ENCODE assay signal across 11 cellular contexts in the genomic region with DNA sequence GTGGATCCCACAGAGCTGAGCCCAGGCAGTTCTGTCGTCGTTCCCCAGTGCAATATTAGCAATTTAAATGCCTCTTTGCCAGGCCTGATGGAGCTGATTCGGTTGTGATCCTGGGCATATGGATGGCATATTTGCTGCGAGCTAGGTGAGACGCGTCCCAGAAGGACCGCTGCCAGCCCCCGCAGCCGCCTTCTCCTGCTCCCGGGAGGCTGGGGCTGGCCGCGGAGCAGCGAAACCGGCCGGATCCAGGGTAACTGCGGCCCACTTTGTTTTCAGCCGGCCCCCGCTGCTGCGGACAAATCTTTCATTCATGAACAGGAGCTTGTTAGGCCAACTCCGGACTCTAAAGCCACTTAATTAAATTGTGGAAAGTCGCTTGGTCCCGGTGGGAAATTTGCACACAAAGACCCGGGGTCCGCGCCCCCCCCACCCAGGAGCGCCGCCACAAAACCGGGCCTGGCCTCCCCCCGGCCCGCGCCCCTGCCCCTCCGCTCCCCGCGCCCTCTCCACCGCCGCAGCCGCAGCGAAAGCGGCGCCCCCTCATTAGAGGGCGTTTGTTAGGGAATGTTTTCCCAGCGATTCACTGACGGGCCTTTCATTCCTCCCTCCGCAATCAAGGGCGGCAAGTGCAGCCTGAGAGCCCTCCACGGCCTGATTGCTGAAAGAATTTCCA.
DNase-seq lines count a peak whose midpoint lies in the region; ATAC-seq and TF ChIP-seq lines count a peak whose summit lies in the region.
"Had no signal": no experiment of that assay in that cellular context is flagged by ENCODE, and none has a peak within 500 bp of the region (broad histone marks: within the 10 kb centered on the region; RNA-seq: fewer than 3 reads in every experiment).

No MANE protein-coding gene starts in this region.

- no peaks in the 10 kb centered on the region for H3K27me3 Mint-ChIP-seq in memory B cell
- H3K27me3 Mint-ChIP-seq in activated T-cell treated with anti-CD3 and anti-CD28 coated beads, Interleukin-2, amount 50 U/mL, for 72 hours (ENCODE audit: low read depth), result peaks cover 62% of the 10 kb centered on the region

- H3K4me3 ChIP-seq in heart left ventricle (peak overlapping the region in 10 of 12 donors; percentile 14 to 47 (median 36)), thymus (ENCODE audit: low read length) (peak overlapping the region; percentile 34)
- H3K4me3 ChIP-seq: GM23248 had no signal

- peaks cover 10% of the 10 kb centered on the region for H3K9me3 Mint-ChIP-seq in memory B cell
- H3K9me3 Mint-ChIP-seq in activated T-cell treated with anti-CD3 and anti-CD28 coated beads, Interleukin-2, amount 50 U/mL, for 72 hours, result peaks cover 0 to 4% of the 10 kb centered on the region in 2 donors

- no peak for TF ChIP-seq CTCF in heart left ventricle (IDR thresholded peaks at IDR 0.05)

- H3K36me3 Mint-ChIP-seq in memory B cell, result peaks cover 12% of the 10 kb centered on the region
- no peaks in the 10 kb centered on the region for H3K36me3 Mint-ChIP-seq in activated T-cell treated with anti-CD3 and anti-CD28 coated beads, Interleukin-2, amount 50 U/mL, for 72 hours (ENCODE audit: insufficient read depth in 2 of 2)
- H3K36me3 Mint-ChIP-seq: activated CD4-positive, alpha-beta memory T cell treated with anti-CD3 and anti-CD28 coated beads for 36 hours had no signal

- peaks cover 0 to 7% (median 0%) of the 10 kb centered on the region in 12 donors for H3K4me1 ChIP-seq in heart left ventricle
- H3K4me1 ChIP-seq in thymus (ENCODE audit: control insufficient read depth, insufficient read depth, low read length), result no peaks in the 10 kb centered on the region

- DNase-seq in heart left ventricle (no peak), Right ventricle myocardium inferior (ENCODE audit: missing footprints) (no peak), cerebellum (ENCODE audit: low spot score) (peak; percentile 4), memory B cell (ENCODE audit: low spot score in 2 of 2) (no peak)
- DNase-seq in activated T-cell treated with anti-CD3 and anti-CD28 coated beads, Interleukin-2, amount 50 U/mL, for 72 hours, result no peak
- DNase-seq: activated CD4-positive, alpha-beta memory T cell treated with anti-CD3 and anti-CD28 coated beads for 36 hours; GM23248; NCI-H2029 treated with DMSO at 0.1 percent for 48 hours had no signal

- intact Hi-C loops in heart left ventricle (cut with DNase I), result no loop called here
- intact Hi-C loops in Right ventricle myocardium inferior (cut with DNase I), result no loop called here

- H3K4me3 Mint-ChIP-seq in memory B cell, result peak overlapping the region; percentile 87
- H3K4me3 Mint-ChIP-seq in activated T-cell treated with anti-CD3 and anti-CD28 coated beads, Interleukin-2, amount 50 U/mL, for 72 hours, result no peak overlapping the region
- H3K4me3 Mint-ChIP-seq: activated CD4-positive, alpha-beta memory T cell treated with anti-CD3 and anti-CD28 coated beads for 36 hours had no signal

- H3K9me3 ChIP-seq in heart left ventricle (peaks cover 0 to 4% (median 0%) of the 10 kb centered on the region in 12 donors), thymus (ENCODE audit: control insufficient read depth) (no peaks in the 10 kb centered on the region)

- H3K27ac Mint-ChIP-seq in memory B cell, result peak overlapping the region; percentile 97
- H3K27ac Mint-ChIP-seq in activated T-cell treated with anti-CD3 and anti-CD28 coated beads, Interleukin-2, amount 50 U/mL, for 72 hours, result no peak overlapping the region
- H3K27ac Mint-ChIP-seq: activated CD4-positive, alpha-beta memory T cell treated with anti-CD3 and anti-CD28 coated beads for 36 hours had no signal

- no peak for TF ChIP-seq POLR2A in heart left ventricle (IDR thresholded peaks at IDR 0.05)

- WGBS in heart left ventricle, 4 donors, result 3 to 8% (median 5%) methylated on average over 24 to 46 of the region's 46 CpGs
- WGBS in thymus, result 6% methylated on average over 46 of the region's 46 CpGs

- no peak overlapping the region for H3K27ac ChIP-seq in heart left ventricle
- H3K27ac ChIP-seq in thymus (ENCODE audit: low read depth), result peak overlapping the region; percentile 49
- H3K27ac ChIP-seq: GM23248 had no signal

- H3K27me3 ChIP-seq in heart left ventricle (peaks cover 0 to 81% (median 33%) of the 10 kb centered on the region in 9 donors), thymus (ENCODE audit: control insufficient read depth, insufficient read depth) (peaks cover 22% of the 10 kb centered on the region)

- no peaks in the 10 kb centered on the region for H3K36me3 ChIP-seq in heart left ventricle
- no peaks in the 10 kb centered on the region for H3K36me3 ChIP-seq in thymus (ENCODE audit: control insufficient read depth, insufficient read depth)

- ATAC-seq in heart left ventricle (no peak), Right ventricle myocardium inferior (no peak), memory B cell (ENCODE audit: low read depth) (no peak), GM21381 (IDR thresholded peaks at IDR 0.05; ENCODE audit: unreplicated experiment) (no peak), GM19397 (IDR thresholded peaks at IDR 0.05; ENCODE audit: unreplicated experiment) (no peak)
- ATAC-seq in activated T-cell treated with anti-CD3 and anti-CD28 coated beads, Interleukin-2, amount 50 U/mL, for 72 hours (replicated peaks in 1 of 2), result no peak

- H3K4me1 Mint-ChIP-seq in memory B cell, result peaks cover 36% of the 10 kb centered on the region
- peaks cover 17% of the 10 kb centered on the region for H3K4me1 Mint-ChIP-seq in activated T-cell treated with anti-CD3 and anti-CD28 coated beads, Interleukin-2, amount 50 U/mL, for 72 hours (ENCODE audit: low read depth)
